8 cellular contexts compared by ENCODE assay signal in genomic region chr1:236868625-236869467, GRCh38.
A peak's percentile ranks its signal among the peaks of the same experiment; 100 is the strongest.
DNase-seq lines count a peak whose midpoint lies in the region; ATAC-seq and TF ChIP-seq lines count a peak whose summit lies in the region.

No MANE protein-coding gene starts in this region.

- peak; percentile 84 for TF ChIP-seq CTCF in HL-60 (IDR thresholded peaks at IDR 0.05; ENCODE audit: insufficient read depth, low read length)

- H3K9me3 ChIP-seq in SJCRH30 (replicated peaks): no peaks in the 10 kb centered on the region

- DNase-seq in Daoy (ENCODE audit: low read depth): peak; percentile 56
- DNase-seq in HL-60 (ENCODE audit: low read depth in 1 of 2, low spot score in 1 of 2): peak; percentile 53 to 57
- peak; percentile 19 to 71 for DNase-seq in SJCRH30
- peak; percentile 84 for DNase-seq in astrocyte of the hippocampus (ENCODE audit: low read depth, low spot score)
- DNase-seq in kidney tubule cell (ENCODE audit: low spot score): peak; percentile 66
- peak; percentile 6 to 10 for DNase-seq in stimulated activated CD8-positive, alpha-beta memory T cell treated with anti-CD3 and anti-CD28 coated beads, Interleukin-2, amount 100 ng/mL, for 1 hour (ENCODE audit: low read depth in 2 of 2)
- DNase-seq in amygdala (lab: John Stamatoyannopoulos, UW): no peak

- peaks cover 9% of the 10 kb centered on the region for H3K36me3 ChIP-seq in SJCRH30

- ATAC-seq in GM19463 (IDR thresholded peaks at IDR 0.05; ENCODE audit: unreplicated experiment): peak; percentile 67

- H3K4me3 ChIP-seq in HL-60 (replicated peaks; ENCODE audit: insufficient read depth, low read length) (no peak overlapping the region), SJCRH30 (no peak overlapping the region)

- H3K27ac ChIP-seq in HL-60 (replicated peaks): peak overlapping the region; percentile 17; the same call in 1 of the 2 replicates
- H3K27ac ChIP-seq in SJCRH30: no peak overlapping the region

- H3K4me1 ChIP-seq in SJCRH30: no peaks in the 10 kb centered on the region

- H3K27me3 ChIP-seq in HL-60 (ENCODE audit: insufficient read depth, poor library complexity, severe bottlenecking) (no peaks in the 10 kb centered on the region), SJCRH30 (no peaks in the 10 kb centered on the region)

Comparison
In these comparisons a context has a peak if more than half of its experiments do, and no peak if none do; other contexts are left out.
1. DNase-seq: peak in Daoy (single experiment), HL-60 (2 of 2), SJCRH30 (2 of 2), astrocyte of the hippocampus (single experiment), kidney tubule cell (single experiment) and stimulated activated CD8-positive, alpha-beta memory T cell treated with anti-CD3 and anti-CD28 coated beads, Interleukin-2, amount 100 ng/mL, for 1 hour (2 of 2); none in amygdala (0 of 56).